Comparison of ENCODE assay signal across 32 cellular contexts in genomic region chr1:236959112-236959511, GRCh38. TPM values are rescaled to one million over a fixed set of nuclear protein-coding genes. Genes with fewer than 3 reads are reported as not detected.
"Had no signal": no experiment of that assay in that cellular context is flagged by ENCODE, and none has a peak within 500 bp of the region (broad histone marks: within the 10 kb centered on the region; RNA-seq: fewer than 3 reads in every experiment).

No MANE protein-coding gene starts in this region.

- H3K9me3 ChIP-seq: suprapubic skin, testis, thoracic aorta, thyroid gland, tibial artery, transverse colon, upper lobe of left lung, upper lobe of right lung, uterus, vagina had no signal

- ATAC-seq: stimulated activated effector memory CD8-positive, alpha-beta T cell treated with anti-CD3 and anti-CD28 coated beads, Interleukin-12 subunit alpha, Interleukin-12 subunit beta, amount 100 ng/mL, for 72 hours; stimulated activated memory B cell treated with anti-CD40 and anti-IgM and Interleukin-4, amounts not matched to agents 10 μg/mL and 1 μg/mL and 100 μg/mL, for 72 hours; stimulated activated naive B cell treated with anti-CD40 and anti-IgM and Interleukin-4, amounts not matched to agents 10 μg/mL and 1 μg/mL and 100 μg/mL, for 72 hours; stimulated activated naive CD8-positive, alpha-beta T cell treated with anti-CD3 and anti-CD28 coated beads, Interleukin-15, amount 100 ng/mL, for 72 hours; stimulated activated naive CD8-positive, alpha-beta T cell treated with anti-CD3 and anti-CD28 coated beads, Interleukin-15, Interleukin-2, amounts not matched to agents 100 U/mL and 50 U/mL, for 24 hours; upper lobe of right lung had no signal

- FAIRE-seq: urothelium cell line had no signal

- H3K4me1 ChIP-seq: stomach, suprapubic skin, testis, thyroid gland, tibial nerve, transverse colon, upper lobe of left lung, upper lobe of right lung, uterus, vagina had no signal

- H3K36me3 ChIP-seq: stomach, suprapubic skin, thoracic aorta, thyroid gland, tibial artery, tibial nerve, transverse colon, upper lobe of left lung, upper lobe of right lung, uterus, vagina had no signal

- DNase-seq: stimulated activated CD4-positive, alpha-beta T cell treated with anti-CD3 and anti-CD28 coated beads, Interleukin-2, amount 100 ng/mL, for 48 hours; stimulated activated CD4-positive, alpha-beta T cell treated with anti-CD3 and anti-CD28 coated beads, Interleukin-4, amount 100 ng/mL, for 1 hour; stimulated activated CD4-positive, alpha-beta T cell treated with anti-CD3 and anti-CD28 coated beads, Interleukin-4, amount 100 ng/mL, for 24 hours; stimulated activated CD4-positive, alpha-beta T cell treated with anti-CD3 and anti-CD28 coated beads, Interleukin-4, amount 100 ng/mL, for 4 hours; stimulated activated CD8-positive, alpha-beta memory T cell treated with anti-CD3 and anti-CD28 coated beads, Interleukin-4, amount 100 ng/mL, for 48 hours; stimulated activated naive B cell treated with anti-CD40 and anti-IgM and Interleukin-4, amounts not matched to agents 10 μg/mL and 1 μg/mL and 100 μg/mL, for 72 hours; stimulated activated naive CD4-positive, alpha-beta T cell; stimulated activated naive CD4-positive, alpha-beta T cell treated with Interleukin-2 at 50 U/mL for 16 hours; stimulated activated naive CD8-positive, alpha-beta T cell treated with anti-CD3 and anti-CD28 coated beads, Interleukin-15, amount 100 ng/mL, for 72 hours; stimulated activated naive CD8-positive, alpha-beta T cell treated with anti-CD3 and anti-CD28 coated beads, Interleukin-15, Interleukin-2, amounts not matched to agents 100 U/mL and 50 U/mL, for 24 hours; stomach; substantia nigra; testis; thyroid gland; tibial artery; transverse colon; trophoblast cell; upper lobe of left lung; upper lobe of right lung; uterus had no signal

- H3K4me3 ChIP-seq: stomach, suprapubic skin, testis, thoracic aorta, thyroid gland, tibial artery, tibial nerve, transverse colon, upper lobe of left lung, upper lobe of right lung, uterus, vagina had no signal

- H3K27ac ChIP-seq: stomach, suprapubic skin, testis, thoracic aorta, thyroid gland, tibial artery, tibial nerve, transverse colon, upper lobe of left lung, upper lobe of right lung, uterus, vagina had no signal

- H3K27me3 ChIP-seq: stomach, suprapubic skin, testis, thyroid gland, tibial artery, tibial nerve, transverse colon, upper lobe of left lung, upper lobe of right lung, uterus, vagina had no signal

RNA-seq across cellular contexts. Expression of gene MT1HL1, which starts 45.1 kb away (rescaled TPM):
- total RNA-seq: stomach, subcutaneous adipose tissue, suprapubic skin, temporal lobe, testis, thoracic aorta, thyroid gland, tibial nerve, transverse colon, upper lobe of left lung, upper lobe of right lung, ureter, urinary bladder, uterus, vagina had no signal
- polyA plus RNA-seq: stomach, thymus, urinary bladder had no signal
